ENCODE assay signal across 27 cellular contexts in genomic region chr6:45394586-45395095, GRCh38.
"Had no signal": no experiment of that assay in that cellular context is flagged by ENCODE, and none has a peak within 500 bp of the region (broad histone marks: within the 10 kb centered on the region; RNA-seq: fewer than 3 reads in every experiment).

No MANE protein-coding gene starts in this region.

- H3K36me3 ChIP-seq: gastrocnemius medialis, heart left ventricle had no signal

- H3K4me1 ChIP-seq: body of pancreas, gastrocnemius medialis, heart left ventricle had no signal

- DNase-seq: activated CD4-positive, alpha-beta T cell treated with anti-CD3 and anti-CD28 coated beads, Interleukin-2, amount 10 ng/mL, durations not matched to agents 24 days and 14 days; activated CD4-positive, CD25-positive, alpha-beta regulatory T cell; activated CD4-positive, CD25-positive, alpha-beta regulatory T cell treated with anti-CD3 and anti-CD28 coated beads, Interleukin-2, amount 50 U/mL, for 72 hours; activated CD8-positive, alpha-beta memory T cell treated with anti-CD3 and anti-CD28 coated beads, Interleukin-2, amount 10 ng/mL, durations not matched to agents 7 days and 5 days; activated CD8-positive, alpha-beta memory T cell treated with anti-CD3 and anti-CD28 coated beads, Interleukin-2, amount 50 U/mL, for 4 hours; activated CD8-positive, alpha-beta T cell treated with anti-CD3 and anti-CD28 coated beads, Interleukin-2, amount 10 ng/mL, durations not matched to agents 7 days and 5 days; activated gamma-delta T cell; activated naive CD4-positive, alpha-beta T cell; activated naive CD4-positive, alpha-beta T cell treated with anti-CD3 and anti-CD28 coated beads, Interleukin-2, amount 10 ng/mL, durations not matched to agents 7 days and 5 days; activated naive CD8-positive, alpha-beta T cell treated with anti-CD3 and anti-CD28 coated beads, Interleukin-2, amount 10 ng/mL, durations not matched to agents 7 days and 5 days; activated T-cell treated with anti-CD3 and anti-CD28 coated beads, Interleukin-2, amount 50 U/mL, for 1 hour; body of pancreas; caudate nucleus; dorsolateral prefrontal cortex; effector memory CD4-positive, alpha-beta T cell; endodermal cell; foreskin fibroblast; gastrocnemius medialis; glutamatergic neuron; heart left ventricle; T-helper 2 cell had no signal

- H3K4me3 ChIP-seq: body of pancreas, coronary artery, dorsolateral prefrontal cortex, gastrocnemius medialis, heart left ventricle had no signal

- H3K27ac Mint-ChIP-seq: activated CD4-positive, alpha-beta memory T cell treated with anti-CD3 and anti-CD28 coated beads for 36 hours; activated CD4-positive, alpha-beta T cell treated with anti-CD3 and anti-CD28 coated beads for 36 hours; activated CD4-positive, alpha-beta T cell treated with anti-CD3 and anti-CD28 coated beads, Interleukin-2, amount 10 ng/mL, durations not matched to agents 24 days and 14 days; activated CD8-positive, alpha-beta memory T cell treated with anti-CD3 and anti-CD28 coated beads, Interleukin-2, amount 10 ng/mL, durations not matched to agents 7 days and 5 days; activated CD8-positive, alpha-beta T cell treated with anti-CD3 and anti-CD28 coated beads, Interleukin-2, amount 10 ng/mL, durations not matched to agents 7 days and 5 days; activated naive CD4-positive, alpha-beta T cell treated with anti-CD3 and anti-CD28 coated beads, Interleukin-2, amount 10 ng/mL, durations not matched to agents 7 days and 5 days; activated naive CD8-positive, alpha-beta T cell treated with anti-CD3 and anti-CD28 coated beads, Interleukin-2, amount 10 ng/mL, durations not matched to agents 7 days and 5 days; activated T-helper 1 cell treated with anti-CD3 and anti-CD28 coated beads, Interleukin-12 subunit alpha, Interleukin-12 subunit beta, Interleukin-2, Interleukin-4 antibody, amounts not matched to agents 30 ng/mL and 10 ng/mL and 1 ng/mL, durations not matched to agents 14 hours and 24 hours and 36 hours; dendritic cell treated with granulocyte-macrophage colony-stimulating factor and Interleukin-4, amounts not matched to agents 40 ng/mL and 50 ng/mL, for 4 days; endodermal cell had no signal

- ATAC-seq: activated CD8-positive, alpha-beta memory T cell treated with anti-CD3 and anti-CD28 coated beads, Interleukin-2, amount 10 ng/mL, durations not matched to agents 7 days and 5 days; activated CD8-positive, alpha-beta T cell treated with anti-CD3 and anti-CD28 coated beads, Interleukin-2, amount 10 ng/mL, durations not matched to agents 7 days and 5 days; body of pancreas; esophagus mucosa; gastrocnemius medialis; heart left ventricle had no signal

- H3K4me1 Mint-ChIP-seq: activated naive CD4-positive, alpha-beta T cell treated with anti-CD3 and anti-CD28 coated beads, Interleukin-2, amount 10 ng/mL, durations not matched to agents 7 days and 5 days; activated naive CD8-positive, alpha-beta T cell treated with anti-CD3 and anti-CD28 coated beads, Interleukin-2, amount 10 ng/mL, durations not matched to agents 7 days and 5 days; endodermal cell had no signal

- H3K27me3 ChIP-seq: body of pancreas, gastrocnemius medialis had no signal

- H3K9me3 ChIP-seq: body of pancreas, gastrocnemius medialis had no signal

- H3K4me3 Mint-ChIP-seq: activated CD4-positive, alpha-beta memory T cell treated with anti-CD3 and anti-CD28 coated beads for 36 hours; activated CD4-positive, alpha-beta T cell treated with anti-CD3 and anti-CD28 coated beads for 36 hours; activated CD4-positive, alpha-beta T cell treated with anti-CD3 and anti-CD28 coated beads, Interleukin-2, amount 10 ng/mL, durations not matched to agents 24 days and 14 days; activated CD8-positive, alpha-beta memory T cell treated with anti-CD3 and anti-CD28 coated beads, Interleukin-2, amount 10 ng/mL, durations not matched to agents 7 days and 5 days; activated CD8-positive, alpha-beta T cell treated with anti-CD3 and anti-CD28 coated beads, Interleukin-2, amount 10 ng/mL, durations not matched to agents 7 days and 5 days; activated naive CD4-positive, alpha-beta T cell treated with anti-CD3 and anti-CD28 coated beads, Interleukin-2, amount 10 ng/mL, durations not matched to agents 7 days and 5 days; activated naive CD8-positive, alpha-beta T cell treated with anti-CD3 and anti-CD28 coated beads, Interleukin-2, amount 10 ng/mL, durations not matched to agents 7 days and 5 days; activated T-helper 1 cell treated with anti-CD3 and anti-CD28 coated beads, Interleukin-12 subunit alpha, Interleukin-12 subunit beta, Interleukin-2, Interleukin-4 antibody, amounts not matched to agents 30 ng/mL and 10 ng/mL and 1 ng/mL, durations not matched to agents 14 hours and 24 hours and 36 hours; dendritic cell treated with granulocyte-macrophage colony-stimulating factor and Interleukin-4, amounts not matched to agents 40 ng/mL and 50 ng/mL, for 4 days; endodermal cell had no signal

- H3K27ac ChIP-seq: body of pancreas, coronary artery, dorsolateral prefrontal cortex, gastrocnemius medialis, heart left ventricle had no signal

- H3K27me3 Mint-ChIP-seq: activated CD4-positive, alpha-beta memory T cell treated with anti-CD3 and anti-CD28 coated beads for 36 hours; activated CD4-positive, alpha-beta T cell treated with anti-CD3 and anti-CD28 coated beads for 36 hours; activated CD4-positive, alpha-beta T cell treated with anti-CD3 and anti-CD28 coated beads, Interleukin-2, amount 10 ng/mL, durations not matched to agents 24 days and 14 days; activated CD8-positive, alpha-beta memory T cell treated with anti-CD3 and anti-CD28 coated beads, Interleukin-2, amount 10 ng/mL, durations not matched to agents 7 days and 5 days; dendritic cell treated with granulocyte-macrophage colony-stimulating factor and Interleukin-4, amounts not matched to agents 40 ng/mL and 50 ng/mL, for 4 days had no signal
